ENCODE assay signal across 9 cellular contexts in the genomic region with DNA sequence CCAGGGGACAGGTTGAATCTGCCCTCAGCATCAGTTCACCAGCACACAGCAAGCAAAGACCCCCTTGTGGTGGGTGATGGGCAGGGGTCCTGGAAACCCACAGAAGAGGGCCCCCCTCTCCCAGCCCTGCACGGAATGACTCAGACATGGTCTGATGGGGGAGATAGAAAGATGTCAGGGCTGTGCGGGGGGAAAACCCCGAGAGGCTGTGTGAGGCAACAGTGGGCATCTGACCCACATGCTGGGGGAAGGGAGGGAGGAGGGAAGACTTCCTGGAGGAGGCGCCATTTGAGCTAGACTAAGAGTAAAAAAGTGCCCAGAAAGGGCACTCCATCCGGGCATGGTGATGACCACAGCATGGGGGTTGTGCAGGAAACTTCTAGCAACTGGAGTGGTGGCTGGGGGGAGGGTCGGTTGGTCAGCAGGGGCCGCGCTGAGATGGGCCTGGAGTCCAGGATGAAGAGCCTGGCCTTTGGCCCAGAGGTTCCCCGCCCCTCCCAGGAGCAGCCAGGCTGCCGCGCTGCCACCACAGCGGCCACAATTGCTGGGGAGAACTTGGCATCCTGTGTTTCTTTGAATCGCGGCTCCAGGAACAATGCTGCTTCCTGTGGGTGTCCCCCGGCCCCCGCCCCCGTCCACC. TPM values are rescaled to one million over a fixed set of nuclear protein-coding genes. Genes with fewer than 3 reads are reported as not detected.
DNase-seq lines count a peak whose midpoint lies in the region; ATAC-seq, FAIRE-seq and TF ChIP-seq lines count a peak whose summit lies in the region.
"Had no signal": no experiment of that assay in that cellular context is flagged by ENCODE, and none has a peak within 500 bp of the region (broad histone marks: within the 10 kb centered on the region; RNA-seq: fewer than 3 reads in every experiment).

No MANE protein-coding gene starts in this region.

- no peak overlapping the region for H4K8ac ChIP-seq in H1 (ENCODE audit: extremely low read depth, insufficient read depth, low read length)

- H3K27ac ChIP-seq in HUES6 (ENCODE audit: low read depth, low read length) (no peak overlapping the region), H1 (ENCODE audit: low read depth, low read length) (no peak overlapping the region), neutrophil (peak overlapping the region; percentile 20)

- H3K36me3 Mint-ChIP-seq in activated CD4-positive, alpha-beta memory T cell treated with anti-CD3 and anti-CD28 coated beads for 36 hours = peaks cover 8% of the 10 kb centered on the region

- TF ChIP-seq RAD21 in H1 (IDR thresholded peaks at IDR 0.05 in 1 of 2, conservative IDR thresholded peaks at IDR 0.05 in 1 of 2; ENCODE audit: low read depth in 2 of 2, low read length in 2 of 2) = no peak

- TF ChIP-seq EP300 in H1 (IDR thresholded peaks at IDR 0.05; ENCODE audit: borderline replicate concordance in 1 of 2, low read depth in 2 of 2, low read length in 2 of 2) = no peak

- H3K27me3 Mint-ChIP-seq in activated CD4-positive, alpha-beta memory T cell treated with anti-CD3 and anti-CD28 coated beads for 36 hours = no peaks in the 10 kb centered on the region

- H4K91ac ChIP-seq in H1 (replicated peaks; ENCODE audit: insufficient read length, low read length) = no peak overlapping the region

- POLR2A ChIA-PET in activated CD4-positive, alpha-beta memory T cell treated with anti-CD3 and anti-CD28 coated beads for 36 hours (lab: Charles Lee) = interaction anchor here (1.0 to 2.5 kb wide), 2 partner anchors 8 to 11 kb away, joined by 5 to 18 read pairs; no protein-coding TSS in a partner anchor
- POLR2A ChIA-PET in H1 (lab: Charles Lee; ENCODE audit: partially characterized antibody) = interaction anchor here (0.8 to 1.7 kb wide), 4 partner anchors 21 to 54 kb away, joined by 3 to 4 read pairs (median 4); no protein-coding TSS in a partner anchor

- H3K4ac ChIP-seq in H1 (replicated peaks; ENCODE audit: insufficient read length, low read depth, low read length) = no peak overlapping the region

- H3K27me3 ChIP-seq in HUES6 (ENCODE audit: control insufficient read depth, insufficient read depth, low read length) = peaks cover 56% of the 10 kb centered on the region
- H3K27me3 ChIP-seq in H1 (replicated peaks in 1 of 4; ENCODE audit: control insufficient read depth in 3 of 4, extremely low read depth in 1 of 4, insufficient read depth in 3 of 4, low read length in 3 of 4) = peaks cover 0 to 22% (median 12%) of the 10 kb centered on the region in 4 experiments; a peak in 6 of 7 replicates
- H3K27me3 ChIP-seq in neutrophil = peaks cover 65% of the 10 kb centered on the region

- peak overlapping the region; percentile 87 for H3K4me3 Mint-ChIP-seq in activated CD4-positive, alpha-beta memory T cell treated with anti-CD3 and anti-CD28 coated beads for 36 hours

- peaks cover 0 to 20% of the 10 kb centered on the region in 2 experiments; a peak in 3 of 4 replicates for H3K79me2 ChIP-seq in H1 (ENCODE audit: control insufficient read depth in 1 of 2, insufficient read depth in 2 of 2, low read length in 2 of 2)

- H2AFZ ChIP-seq in H1 (ENCODE audit: low read length) = no peak overlapping the region

- ATAC-seq in HG03196 (IDR thresholded peaks at IDR 0.05; ENCODE audit: unreplicated experiment) = no peak

- peak overlapping the region; percentile 83 for H3K27ac Mint-ChIP-seq in activated CD4-positive, alpha-beta memory T cell treated with anti-CD3 and anti-CD28 coated beads for 36 hours

- H3K9me3 ChIP-seq in HUES6 (ENCODE audit: control insufficient read depth, insufficient read depth, low read depth, low read length) (no peaks in the 10 kb centered on the region), H1 (ENCODE audit: insufficient read depth in 2 of 2, low read depth in 1 of 2, low read length in 1 of 2) (no peaks in the 10 kb centered on the region), neutrophil (no peaks in the 10 kb centered on the region)

- H3K18ac ChIP-seq in H1 (ENCODE audit: extremely low read depth, low read length) = peak overlapping the region; percentile 71

- FAIRE-seq in H1 (lab: Jason Lieb, UNC) = no peak

- no peak overlapping the region for H2BK120ac ChIP-seq in H1 (replicated peaks; ENCODE audit: low read depth, low read length)

- H3K14ac ChIP-seq in H1 (ENCODE audit: insufficient read length) = no peak overlapping the region

- CTCF ChIA-PET in activated CD4-positive, alpha-beta memory T cell treated with anti-CD3 and anti-CD28 coated beads for 36 hours (lab: Charles Lee) = interaction anchor here (1.5 kb wide), 1 partner anchor 54 kb away, joined by 3 read pairs; no protein-coding TSS in a partner anchor
- CTCF ChIA-PET in H1 (lab: Charles Lee; ENCODE audit: partially characterized antibody) = interaction anchor here (0.6 to 6.9 kb wide), 7 partner anchors 23 to 1409 kb away, joined by 3 to 42 read pairs (median 4); no protein-coding TSS in a partner anchor

- H3K23me2 ChIP-seq in H1 (ENCODE audit: low read depth, low read length) = peaks cover 21% of the 10 kb centered on the region

- intact Hi-C loops in activated CD4-positive, alpha-beta memory T cell treated with anti-CD3 and anti-CD28 coated beads for 36 hours (cut with micrococcal nuclease) = loop anchor here (1.0 to 5.0 kb wide), 4 partner anchors 8 to 120 kb away; partner anchors contain the start of genes CHST12 and GRIFIN
- intact Hi-C loops in posterior vena cava (cut with DNase I) = no loop called here

- no peak overlapping the region for H3K23ac ChIP-seq in H1 (ENCODE audit: insufficient read length)

- TF ChIP-seq CTCF in H1 (IDR thresholded peaks at IDR 0.05; ENCODE audit: control extremely low read depth in 1 of 3, insufficient read depth in 1 of 3, low read depth in 1 of 3, low read length in 3 of 3) (no peak), neutrophil (IDR thresholded peaks at IDR 0.05) (no peak)

- H3K36me3 ChIP-seq in HUES6 (ENCODE audit: control insufficient read depth, insufficient read depth, low read length) (peaks cover 12% of the 10 kb centered on the region), H1 (ENCODE audit: control insufficient read depth in 2 of 4, insufficient read depth in 4 of 4, low read length in 3 of 4) (peaks cover 4 to 20% (median 12%) of the 10 kb centered on the region in 4 experiments; a peak in 6 of 8 replicates), neutrophil (peaks cover 16% of the 10 kb centered on the region)

- peaks cover 39% of the 10 kb centered on the region for H3K4me1 Mint-ChIP-seq in activated CD4-positive, alpha-beta memory T cell treated with anti-CD3 and anti-CD28 coated beads for 36 hours (ENCODE audit: low read depth)

- no peak for TF ChIP-seq POLR2A in H1 (IDR thresholded peaks at IDR 0.05; ENCODE audit: control extremely low read depth in 1 of 2, low read depth in 2 of 2, low read length in 2 of 2)

- no peak overlapping the region for H2AK5ac ChIP-seq in H1 (ENCODE audit: low read depth, low read length)

- H3K9ac ChIP-seq in HUES6 (ENCODE audit: low read length) (no peak overlapping the region), H1 (replicated peaks in 1 of 4; ENCODE audit: extremely low read depth in 1 of 4, low read depth in 3 of 4, low read length in 3 of 4) (no peak overlapping the region)

- no peaks in the 10 kb centered on the region; the same call in 1 of the 2 replicates for H3K79me1 ChIP-seq in H1 (ENCODE audit: low read depth, low read length)

- no peak overlapping the region for H2BK20ac ChIP-seq in H1 (ENCODE audit: low read length)

- peaks cover 80% of the 10 kb centered on the region for H3K4me1 ChIP-seq in HUES6 (ENCODE audit: control insufficient read depth, insufficient read depth, low read length)
- H3K4me1 ChIP-seq in H1 (replicated peaks in 1 of 4; ENCODE audit: control insufficient read depth in 3 of 4, insufficient read depth in 4 of 4, low read length in 3 of 4) = peaks cover 3 to 65% (median 57%) of the 10 kb centered on the region in 4 experiments
- H3K4me1 ChIP-seq in neutrophil (ENCODE audit: control insufficient read depth in 1 of 2, insufficient read depth in 1 of 2, low read depth in 1 of 2, low read length in 1 of 2) = peaks cover 78 to 81% of the 10 kb centered on the region in 2 experiments

- H4K20me1 ChIP-seq in H1 (replicated peaks in 1 of 2; ENCODE audit: control insufficient read depth in 1 of 2, insufficient read depth in 2 of 2, low read length in 2 of 2) = peaks cover 15 to 28% of the 10 kb centered on the region in 2 experiments

- H2BK15ac ChIP-seq in H1 (ENCODE audit: low read length) = 0 out of 2 replicates have a peak overlapping the region, but pooled peaks have one; percentile 16

- H3K4me2 ChIP-seq in H1 (ENCODE audit: insufficient read depth in 1 of 2, low read depth in 2 of 2, low read length in 2 of 2) = peak overlapping the region; percentile 85 to 88

- peak overlapping the region; percentile 43; the same call in 1 of the 2 replicates for H2BK12ac ChIP-seq in H1 (ENCODE audit: low read depth, low read length)

- H3K4me3 ChIP-seq in HUES6 (ENCODE audit: low read depth, low read length) = peak overlapping the region; percentile 40; the same call in 1 of the 2 replicates
- peak overlapping the region in 2 of 4 experiments; percentile 4 to 73; a peak in 5 of 8 replicates for H3K4me3 ChIP-seq in H1 (ENCODE audit: extremely low read depth in 1 of 4, insufficient read depth in 2 of 4, low read depth in 3 of 4, low read length in 4 of 4)
- peak overlapping the region; percentile 67 to 70 for H3K4me3 ChIP-seq in neutrophil (ENCODE audit: low read depth in 1 of 2, low read length in 1 of 2)

- no peak overlapping the region for H3K56ac ChIP-seq in H1 (replicated peaks; ENCODE audit: insufficient read length, low read depth, low read length)

- peak overlapping the region; percentile 99; the same call in 1 of the 2 replicates for H2BK5ac ChIP-seq in H1 (ENCODE audit: low read depth, low read length)

- H4K5ac ChIP-seq in H1 (ENCODE audit: insufficient read length, low read depth, low read length) = no peak overlapping the region

- H3K9me3 Mint-ChIP-seq in activated CD4-positive, alpha-beta memory T cell treated with anti-CD3 and anti-CD28 coated beads for 36 hours = no peaks in the 10 kb centered on the region

- 35% methylated on average over 12 of the region's 17 CpGs; no CpG with 5 or more reads in 1 of the 2 experiments for WGBS in H1 (ENCODE audit: extremely low coverage in 1 of 2, insufficient coverage in 1 of 2, insufficient read length in 1 of 2, insufficient replicate concordance in 2 of 2, low coverage in 1 of 2, low lambda C conversion rate in 2 of 2, missing lambda C conversion rate in 1 of 2), 2 experiments

- DNase-seq in ACHN = peak; percentile 76
- peak; percentile 90 for DNase-seq in activated CD4-positive, alpha-beta memory T cell treated with anti-CD3 and anti-CD28 coated beads for 36 hours
- no peak for DNase-seq in H1 (ENCODE audit: low read depth in 1 of 2, low spot score in 2 of 2)
- DNase-seq in SK-N-DZ (ENCODE audit: low spot score) = no peak
- no peak for DNase-seq in posterior vena cava (ENCODE audit: low spot score)

- in situ Hi-C loops in ACHN (cut with HindIII; ENCODE audit: low pct_ligation_motif_present, low pct_unique_long_range_greater_than_20kb, low sequenced_read_pairs) = no loop called here

RNA-seq across cellular contexts. Expression of gene LFNG, which starts 2.5 kb away (rescaled TPM):
- total RNA-seq in activated CD4-positive, alpha-beta memory T cell treated with anti-CD3 and anti-CD28 coated beads for 36 hours = 10 to 100 TPM; 33.0 to 33.1 TPM
- 28.9 and 31.6 TPM in 2 replicates for total RNA-seq in H1 (2021; fragmentation: NEBNext Ultra II Directional; extraction: Animal tissue kit (Norgen Biotek cat#: 25700))
- polyA plus RNA-seq in H1 (2011; rRNA removed) = 35.6 and 53.0 TPM in 2 replicates
- polyA plus RNA-seq in H1 (2011; cell fraction: cytosol; rRNA removed) = 34.6 TPM
- 59.9 TPM for polyA plus RNA-seq in H1 (2011; cell fraction: nucleus; rRNA removed)
- polyA plus RNA-seq in H1 (2012, experiment 1 of 2) = 25.2 to 37.3 TPM (median 35.0 TPM) in 4 replicates
- 31.6 TPM for polyA plus RNA-seq in H1 (2012, experiment 2 of 2)
- polyA plus RNA-seq in H1 (2013, experiment 1 of 2) = 26.6 TPM
- polyA plus RNA-seq in H1 (2013, experiment 2 of 2) = 29.4 TPM
- polyA minus RNA-seq in H1 (2011; rRNA and poly(A)+ RNA removed) = 15.4 and 17.4 TPM in 2 replicates
- 36.6 TPM for polyA minus RNA-seq in H1 (2011; cell fraction: cytosol; rRNA and poly(A)+ RNA removed)
- 37.5 TPM for polyA minus RNA-seq in H1 (2011; cell fraction: nucleus; rRNA and poly(A)+ RNA removed)
- 21.8 and 24.5 TPM in 2 replicates for polyA plus RNA-seq in SK-N-DZ (2014; cell fraction: cytosol; rRNA removed)
- polyA plus RNA-seq in SK-N-DZ (2014; cell fraction: nucleus; rRNA removed) = 50.4 and 51.5 TPM in 2 replicates
- 10 to 100 TPM; 15.2 to 16.5 TPM for total RNA-seq in posterior vena cava

RNA-seq across cellular contexts. Expression of gene BRAT1, which starts 33.3 kb away (rescaled TPM):
- total RNA-seq in activated CD4-positive, alpha-beta memory T cell treated with anti-CD3 and anti-CD28 coated beads for 36 hours = 10 to 100 TPM; 33.5 to 33.6 TPM
- 42.3 and 45.2 TPM in 2 replicates for total RNA-seq in H1 (2021; fragmentation: NEBNext Ultra II Directional; extraction: Animal tissue kit (Norgen Biotek cat#: 25700))
- polyA plus RNA-seq in H1 (2011; rRNA removed) = 36.8 and 60.5 TPM in 2 replicates
- polyA plus RNA-seq in H1 (2011; cell fraction: cytosol; rRNA removed) = 40.8 TPM
- 163 TPM for polyA plus RNA-seq in H1 (2011; cell fraction: nucleus; rRNA removed)
- 30.5 to 38.9 TPM (median 37.6 TPM) in 4 replicates for polyA plus RNA-seq in H1 (2012, experiment 1 of 2)
- 34.5 TPM for polyA plus RNA-seq in H1 (2012, experiment 2 of 2)
- 25.6 TPM for polyA plus RNA-seq in H1 (2013, experiment 1 of 2)
- 21.6 TPM for polyA plus RNA-seq in H1 (2013, experiment 2 of 2)
- polyA minus RNA-seq in H1 (2011; rRNA and poly(A)+ RNA removed) = 10.4 and 12.6 TPM in 2 replicates
- 21.5 TPM for polyA minus RNA-seq in H1 (2011; cell fraction: cytosol; rRNA and poly(A)+ RNA removed)
- polyA minus RNA-seq in H1 (2011; cell fraction: nucleus; rRNA and poly(A)+ RNA removed) = 25.1 TPM
- 76.1 and 82.5 TPM in 2 replicates for polyA plus RNA-seq in SK-N-DZ (2014; cell fraction: cytosol; rRNA removed)
- polyA plus RNA-seq in SK-N-DZ (2014; cell fraction: nucleus; rRNA removed) = 306 and 317 TPM in 2 replicates
- total RNA-seq in posterior vena cava = 10 to 100 TPM; 16.3 to 17.2 TPM

RNA-seq across cellular contexts. Expression of gene IQCE, which starts 36.7 kb away (rescaled TPM):
- 10 to 100 TPM in 1 of 2 experiments, 1 to 10 TPM in 1; 8.5 to 10.7 TPM for total RNA-seq in activated CD4-positive, alpha-beta memory T cell treated with anti-CD3 and anti-CD28 coated beads for 36 hours
- total RNA-seq in H1 (2021; fragmentation: NEBNext Ultra II Directional; extraction: Animal tissue kit (Norgen Biotek cat#: 25700)) = 4.9 and 5.7 TPM in 2 replicates
- polyA plus RNA-seq in H1 (2011; rRNA removed) = 2.2 and 3.1 TPM in 2 replicates
- 3.1 TPM for polyA plus RNA-seq in H1 (2011; cell fraction: cytosol; rRNA removed)
- polyA plus RNA-seq in H1 (2011; cell fraction: nucleus; rRNA removed) = 7.4 TPM
- 3.0 to 4.0 TPM (median 3.7 TPM) in 4 replicates for polyA plus RNA-seq in H1 (2012, experiment 1 of 2)
- polyA plus RNA-seq in H1 (2012, experiment 2 of 2) = 2.0 TPM
- polyA plus RNA-seq in H1 (2013, experiment 1 of 2) = 2.6 TPM
- polyA plus RNA-seq in H1 (2013, experiment 2 of 2) = 2.5 TPM
- polyA minus RNA-seq in H1 (2011; rRNA and poly(A)+ RNA removed) = 2.8 and 3.1 TPM in 2 replicates
- polyA minus RNA-seq in H1 (2011; cell fraction: cytosol; rRNA and poly(A)+ RNA removed) = 2.8 TPM
- 6.4 TPM for polyA minus RNA-seq in H1 (2011; cell fraction: nucleus; rRNA and poly(A)+ RNA removed)
- polyA plus RNA-seq in SK-N-DZ (2014; cell fraction: cytosol; rRNA removed) = 2.9 and 3.2 TPM in 2 replicates
- polyA plus RNA-seq in SK-N-DZ (2014; cell fraction: nucleus; rRNA removed) = 13.3 and 22.4 TPM in 2 replicates
- total RNA-seq in posterior vena cava = 10 to 100 TPM; 14.6 to 19.1 TPM

RNA-seq across cellular contexts. Expression of gene GRIFIN, which starts 45.9 kb away (rescaled TPM):
- total RNA-seq in activated CD4-positive, alpha-beta memory T cell treated with anti-CD3 and anti-CD28 coated beads for 36 hours = not detected
- not detected in 2 replicates for total RNA-seq in H1 (2021; fragmentation: NEBNext Ultra II Directional; extraction: Animal tissue kit (Norgen Biotek cat#: 25700))
- polyA plus RNA-seq in H1 (2011; rRNA removed) = not detected in 2 replicates
- polyA plus RNA-seq in H1 (2011; cell fraction: cytosol; rRNA removed) = not detected
- polyA plus RNA-seq in H1 (2011; cell fraction: nucleus; rRNA removed) = not detected
- polyA plus RNA-seq in H1 (2012, experiment 1 of 2) = not detected in 4 replicates
- polyA plus RNA-seq in H1 (2012, experiment 2 of 2) = not detected
- not detected for polyA plus RNA-seq in H1 (2013, experiment 1 of 2)
- polyA plus RNA-seq in H1 (2013, experiment 2 of 2) = not detected
- polyA minus RNA-seq in H1 (2011; rRNA and poly(A)+ RNA removed) = not detected in 2 replicates
- not detected for polyA minus RNA-seq in H1 (2011; cell fraction: cytosol; rRNA and poly(A)+ RNA removed)
- not detected for polyA minus RNA-seq in H1 (2011; cell fraction: nucleus; rRNA and poly(A)+ RNA removed)
- not detected in 2 replicates for polyA plus RNA-seq in SK-N-DZ (2014; cell fraction: cytosol; rRNA removed)
- not detected in 2 replicates for polyA plus RNA-seq in SK-N-DZ (2014; cell fraction: nucleus; rRNA removed)
- not detected for total RNA-seq in posterior vena cava
- total RNA-seq: fibroblast of lung had no signal
- polyA plus RNA-seq: fibroblast of lung had no signal

Comparison
In these comparisons a context has a peak if more than half of its experiments do, and no peak if none do; other contexts are left out.
1. DNase-seq: peak in ACHN (single experiment) and activated CD4-positive, alpha-beta memory T cell treated with anti-CD3 and anti-CD28 coated beads for 36 hours (single experiment); none in H1 (0 of 2), SK-N-DZ (single experiment) and posterior vena cava (single experiment).